In the genomic region with DNA sequence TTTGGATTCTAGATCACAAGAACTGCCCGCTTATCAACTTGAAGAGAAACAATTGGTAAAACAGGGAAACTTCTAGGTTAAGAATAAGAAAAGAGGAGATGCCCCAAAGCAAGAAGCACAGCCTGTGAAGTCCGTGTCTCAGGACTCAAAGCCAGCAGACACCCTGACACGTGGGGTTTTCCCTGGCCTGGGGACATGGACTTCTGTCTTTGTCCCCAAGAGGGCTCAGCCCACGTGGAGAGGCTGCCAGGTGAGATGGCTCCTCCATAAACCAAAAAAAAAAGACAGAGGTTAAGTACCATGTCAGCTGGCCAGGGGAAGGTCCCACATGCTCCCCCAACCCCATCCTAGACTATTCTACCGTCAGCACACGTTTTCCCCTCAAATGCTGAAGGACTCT, we compare ENCODE assay signal across 10 cellular contexts. TPM values are rescaled to one million over a fixed set of nuclear protein-coding genes. Genes with fewer than 3 reads are reported as not detected.
A peak's percentile ranks its signal among the peaks of the same experiment; 100 is the strongest.
DNase-seq lines count a peak whose midpoint lies in the region; ATAC-seq and TF ChIP-seq lines count a peak whose summit lies in the region.
"Had no signal": no experiment of that assay in that cellular context is flagged by ENCODE, and none has a peak within 500 bp of the region (broad histone marks: within the 10 kb centered on the region; RNA-seq: fewer than 3 reads in every experiment).

No MANE protein-coding gene starts in this region.

- H3K4me1 ChIP-seq in HUES6 (ENCODE audit: control insufficient read depth, insufficient read depth, low read length), result peaks cover 53% of the 10 kb centered on the region
- peaks cover 82% of the 10 kb centered on the region for H3K4me1 ChIP-seq in lower lobe of right lung
- H3K4me1 ChIP-seq in tibial artery, result peaks cover 0 to 61% (median 33%) of the 10 kb centered on the region in 4 donors

- DNase-seq in caudate nucleus (lab: John Stamatoyannopoulos, UW) (no peak), lower lobe of right lung (no peak), tibial artery (no peak), globus pallidus (ENCODE audit: low spot score) (no peak), amniotic stem cell (lab: John Stamatoyannopoulos, UW) (no peak)
- DNase-seq: activated naive CD8-positive, alpha-beta T cell treated with anti-CD3 and anti-CD28 coated beads for 36 hours; OCI-M1 had no signal

- H3K27me3 ChIP-seq in HUES6 (ENCODE audit: control insufficient read depth, insufficient read depth, low read length) (no peaks in the 10 kb centered on the region), lower lobe of right lung (ENCODE audit: low read depth) (no peaks in the 10 kb centered on the region), tibial artery (no peaks in the 10 kb centered on the region)

- no peak overlapping the region for H3K27ac ChIP-seq in HUES6 (ENCODE audit: low read depth, low read length)
- peak overlapping the region; percentile 9 for H3K27ac ChIP-seq in caudate nucleus (ENCODE audit: low read depth, low read length)
- peak overlapping the region; percentile 44 for H3K27ac ChIP-seq in lower lobe of right lung
- peak overlapping the region; percentile 44 to 58 for H3K27ac ChIP-seq in tibial artery

- H3K4me3 ChIP-seq in HUES6 (ENCODE audit: low read depth, low read length), result peak overlapping the region; percentile 23; the same call in 1 of the 2 replicates
- peak overlapping the region; percentile 15 for H3K4me3 ChIP-seq in lower lobe of right lung
- H3K4me3 ChIP-seq in tibial artery, result no peak overlapping the region

- no peak for TF ChIP-seq CTCF in lower lobe of right lung (IDR thresholded peaks at IDR 0.05)
- TF ChIP-seq CTCF in tibial artery (IDR thresholded peaks at IDR 0.05), result no peak

- H3K36me3 ChIP-seq in HUES6 (ENCODE audit: control insufficient read depth, insufficient read depth, low read length), result no peaks in the 10 kb centered on the region
- peaks cover 13% of the 10 kb centered on the region for H3K36me3 ChIP-seq in lower lobe of right lung
- H3K36me3 ChIP-seq in tibial artery, result peaks cover 0 to 20% (median 5%) of the 10 kb centered on the region in 3 donors

- peak in 1 of 2 donors; percentile 1 for ATAC-seq in lower lobe of right lung
- no peak for ATAC-seq in HG03045 (IDR thresholded peaks at IDR 0.05; ENCODE audit: unreplicated experiment)
- ATAC-seq: activated CD4-positive, CD25-positive, alpha-beta regulatory T cell treated with anti-CD3 and anti-CD28 coated beads, Interleukin-2, amount 50 U/mL, for 24 hours had no signal

- intact Hi-C loops in lower lobe of right lung (cut with DNase I), result no loop called here
- intact Hi-C loops in tibial artery (cut with DNase I; ENCODE audit: low total_unique reads), result no loop called here

- no peak overlapping the region for H3K9ac ChIP-seq in HUES6 (ENCODE audit: low read length)

- no peaks in the 10 kb centered on the region for H3K9me3 ChIP-seq in HUES6 (ENCODE audit: control insufficient read depth, insufficient read depth, low read depth, low read length)
- H3K9me3 ChIP-seq in lower lobe of right lung, result no peaks in the 10 kb centered on the region
- no peaks in the 10 kb centered on the region for H3K9me3 ChIP-seq in tibial artery

RNA-seq across cellular contexts. Expression of a gene that starts 9.9 kb away (rescaled TPM):
- total RNA-seq in lower lobe of right lung, result 160 TPM

RNA-seq across cellular contexts. Expression of a gene that starts 38.2 kb away (rescaled TPM):
- total RNA-seq in lower lobe of right lung, result 22.4 TPM

RNA-seq across cellular contexts. Expression of a gene that starts 58.4 kb away (rescaled TPM):
- total RNA-seq in lower lobe of right lung, result 12.8 TPM

Comparison
In these comparisons a context has a peak if more than half of its experiments do, and no peak if none do; other contexts are left out.
1. H3K4me3 ChIP-seq: peak in HUES6 (single experiment) and lower lobe of right lung (single experiment); none in tibial artery (0 of 2).